Comparison of ENCODE assay signal across 1 cellular context in the genomic region with DNA sequence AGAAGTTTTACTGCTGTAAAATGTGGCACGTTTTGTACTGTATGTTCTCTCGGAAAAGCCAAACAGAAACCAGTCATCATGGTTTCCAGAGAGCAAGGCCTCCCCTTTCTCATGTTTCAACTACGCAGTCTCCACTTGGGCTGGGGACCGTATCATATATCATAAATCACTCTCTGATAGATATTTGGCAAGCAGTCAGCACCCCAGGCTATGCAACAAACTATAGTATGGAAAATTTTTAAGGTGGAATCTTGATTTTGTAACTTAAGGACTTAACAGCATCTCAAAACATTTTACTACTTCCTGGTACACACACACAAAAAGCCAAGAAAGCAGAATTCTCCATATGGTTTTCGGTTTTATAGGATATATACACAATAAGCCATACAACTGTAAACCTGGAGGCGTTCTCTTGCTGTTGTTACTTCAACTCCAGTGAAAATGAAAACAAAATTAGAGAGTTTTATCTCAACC.
TF ChIP-seq lines count a peak whose summit lies in the region.

No MANE protein-coding gene starts in this region.

TF ChIP-seq in PFSK-1, 5 proteins besides CTCF, POLR2A, EP300 and RAD21 (continued from another document):
- peak; percentile 65; the same call in 1 of the 2 replicates for TF ChIP-seq TAF1 (IDR thresholded peaks at IDR 0.05; ENCODE audit: borderline replicate concordance, insufficient read depth, low read length)
